In genomic region chr1:160608057-160608456, GRCh38 we compare ENCODE assay signal across 22 cellular contexts. TPM values are rescaled to one million over a fixed set of nuclear protein-coding genes. Genes with fewer than 3 reads are reported as not detected.
DNase-seq lines count a peak whose midpoint lies in the region; ATAC-seq, FAIRE-seq and TF ChIP-seq lines count a peak whose summit lies in the region.
"Had no signal": no experiment of that assay in that cellular context is flagged by ENCODE, and none has a peak within 500 bp of the region (broad histone marks: within the 10 kb centered on the region; RNA-seq: fewer than 3 reads in every experiment).

No MANE protein-coding gene starts in this region.

- in situ Hi-C loops in GM13976 (cut with MboI; ENCODE audit: low sequenced_read_pairs, unreplicated experiment), result loop anchor here (5.0 kb wide), 2 partner anchors 61 to 181 kb away; no protein-coding TSS in a partner anchor

- ATAC-seq in stimulated activated effector memory CD8-positive, alpha-beta T cell treated with anti-CD3 and anti-CD28 coated beads, Interleukin-12 subunit alpha, Interleukin-12 subunit beta, amount 100 ng/mL, for 72 hours, result no peak
- ATAC-seq: left ventricle myocardium superior had no signal

- intact Hi-C loops in activated naive CD4-positive, alpha-beta T cell treated with anti-CD3 and anti-CD28 coated beads for 36 hours (cut with micrococcal nuclease), result no loop called here
- intact Hi-C loops in activated T-helper 1 cell treated with anti-CD3 and anti-CD28 coated beads, Interleukin-12 subunit alpha, Interleukin-12 subunit beta, Interleukin-2, Interleukin-4 antibody, amounts not matched to agents 30 ng/mL and 10 ng/mL and 1 ng/mL, durations not matched to agents 14 hours and 24 hours and 36 hours (cut with micrococcal nuclease), result no loop called here

- FAIRE-seq in GM18507 (lab: Jason Lieb, UNC), result peak; percentile 42

- no peak overlapping the region for H3K4me3 Mint-ChIP-seq in activated naive CD4-positive, alpha-beta T cell treated with anti-CD3 and anti-CD28 coated beads for 36 hours
- no peak overlapping the region for H3K4me3 Mint-ChIP-seq in activated T-helper 1 cell treated with anti-CD3 and anti-CD28 coated beads, Interleukin-12 subunit alpha, Interleukin-12 subunit beta, Interleukin-2, Interleukin-4 antibody, amounts not matched to agents 30 ng/mL and 10 ng/mL and 1 ng/mL, durations not matched to agents 14 hours and 24 hours and 36 hours
- no peak overlapping the region for H3K4me3 Mint-ChIP-seq in stimulated activated effector memory CD8-positive, alpha-beta T cell treated with anti-CD3 and anti-CD28 coated beads, Interleukin-12 subunit alpha, Interleukin-12 subunit beta, amount 100 ng/mL, for 72 hours
- H3K4me3 Mint-ChIP-seq: endodermal cell, immature natural killer cell had no signal

- peaks cover 5% of the 10 kb centered on the region for H3K9me3 Mint-ChIP-seq in activated naive CD4-positive, alpha-beta T cell treated with anti-CD3 and anti-CD28 coated beads for 36 hours
- H3K9me3 Mint-ChIP-seq in activated T-helper 1 cell treated with anti-CD3 and anti-CD28 coated beads, Interleukin-12 subunit alpha, Interleukin-12 subunit beta, Interleukin-2, Interleukin-4 antibody, amounts not matched to agents 30 ng/mL and 10 ng/mL and 1 ng/mL, durations not matched to agents 14 hours and 24 hours and 36 hours, result peaks cover 23% of the 10 kb centered on the region
- H3K9me3 Mint-ChIP-seq in stimulated activated effector memory CD8-positive, alpha-beta T cell treated with anti-CD3 and anti-CD28 coated beads, Interleukin-12 subunit alpha, Interleukin-12 subunit beta, amount 100 ng/mL, for 72 hours, result peaks cover 5% of the 10 kb centered on the region

- peaks cover 51% of the 10 kb centered on the region for H3K4me1 Mint-ChIP-seq in activated naive CD4-positive, alpha-beta T cell treated with anti-CD3 and anti-CD28 coated beads for 36 hours (ENCODE audit: low read depth)
- peaks cover 72% of the 10 kb centered on the region for H3K4me1 Mint-ChIP-seq in activated T-helper 1 cell treated with anti-CD3 and anti-CD28 coated beads, Interleukin-12 subunit alpha, Interleukin-12 subunit beta, Interleukin-2, Interleukin-4 antibody, amounts not matched to agents 30 ng/mL and 10 ng/mL and 1 ng/mL, durations not matched to agents 14 hours and 24 hours and 36 hours (ENCODE audit: low read depth)
- peaks cover 65% of the 10 kb centered on the region for H3K4me1 Mint-ChIP-seq in stimulated activated effector memory CD8-positive, alpha-beta T cell treated with anti-CD3 and anti-CD28 coated beads, Interleukin-12 subunit alpha, Interleukin-12 subunit beta, amount 100 ng/mL, for 72 hours

- CTCF ChIA-PET in activated naive CD4-positive, alpha-beta T cell treated with anti-CD3 and anti-CD28 coated beads for 36 hours (lab: Charles Lee), result interaction anchor here (1.1 to 6.8 kb wide), 9 partner anchors 13 to 179 kb away, joined by 3 to 87 read pairs (median 14); partner anchors contain the start of gene CD84

- TF ChIP-seq CTCF in GM13976 (IDR thresholded peaks at IDR 0.05; ENCODE audit: borderline replicate concordance, control extremely low read depth, extremely low read depth, insufficient read depth, missing control alignments), result no peak

- peak overlapping the region; percentile 82 for H3K27ac Mint-ChIP-seq in activated naive CD4-positive, alpha-beta T cell treated with anti-CD3 and anti-CD28 coated beads for 36 hours
- peak overlapping the region; percentile 75 for H3K27ac Mint-ChIP-seq in activated T-helper 1 cell treated with anti-CD3 and anti-CD28 coated beads, Interleukin-12 subunit alpha, Interleukin-12 subunit beta, Interleukin-2, Interleukin-4 antibody, amounts not matched to agents 30 ng/mL and 10 ng/mL and 1 ng/mL, durations not matched to agents 14 hours and 24 hours and 36 hours
- H3K27ac Mint-ChIP-seq in stimulated activated effector memory CD8-positive, alpha-beta T cell treated with anti-CD3 and anti-CD28 coated beads, Interleukin-12 subunit alpha, Interleukin-12 subunit beta, amount 100 ng/mL, for 72 hours, result peak overlapping the region; percentile 89
- H3K27ac Mint-ChIP-seq: endodermal cell had no signal

- H3K36me3 Mint-ChIP-seq in activated naive CD4-positive, alpha-beta T cell treated with anti-CD3 and anti-CD28 coated beads for 36 hours (ENCODE audit: low read depth), result peaks cover 39% of the 10 kb centered on the region
- H3K36me3 Mint-ChIP-seq in activated T-helper 1 cell treated with anti-CD3 and anti-CD28 coated beads, Interleukin-12 subunit alpha, Interleukin-12 subunit beta, Interleukin-2, Interleukin-4 antibody, amounts not matched to agents 30 ng/mL and 10 ng/mL and 1 ng/mL, durations not matched to agents 14 hours and 24 hours and 36 hours (ENCODE audit: low read depth), result peaks cover 72% of the 10 kb centered on the region
- peaks cover 71% of the 10 kb centered on the region for H3K36me3 Mint-ChIP-seq in stimulated activated effector memory CD8-positive, alpha-beta T cell treated with anti-CD3 and anti-CD28 coated beads, Interleukin-12 subunit alpha, Interleukin-12 subunit beta, amount 100 ng/mL, for 72 hours

- no peaks in the 10 kb centered on the region for H3K27me3 Mint-ChIP-seq in activated naive CD4-positive, alpha-beta T cell treated with anti-CD3 and anti-CD28 coated beads for 36 hours (ENCODE audit: low read depth)
- H3K27me3 Mint-ChIP-seq in activated T-helper 1 cell treated with anti-CD3 and anti-CD28 coated beads, Interleukin-12 subunit alpha, Interleukin-12 subunit beta, Interleukin-2, Interleukin-4 antibody, amounts not matched to agents 30 ng/mL and 10 ng/mL and 1 ng/mL, durations not matched to agents 14 hours and 24 hours and 36 hours (ENCODE audit: insufficient read depth), result no peaks in the 10 kb centered on the region

- DNase-seq in activated naive CD4-positive, alpha-beta T cell treated with anti-CD3 and anti-CD28 coated beads for 36 hours, result no peak
- DNase-seq in activated naive CD4-positive, alpha-beta T cell (lab: John Stamatoyannopoulos, UW), result no peak
- DNase-seq in GM18507 (ENCODE audit: extremely low spot score, insufficient read length, low read depth) (no peak), activated gamma-delta T cell treated with Interleukin-2 at 50 U/mL for 16 hours (no peak), GM13976 (ENCODE audit: low spot score) (no peak), globus pallidus (ENCODE audit: low spot score) (no peak)
- DNase-seq in activated T-helper 1 cell treated with anti-CD3 and anti-CD28 coated beads, Interleukin-12 subunit alpha, Interleukin-12 subunit beta, Interleukin-2, Interleukin-4 antibody, amounts not matched to agents 30 ng/mL and 10 ng/mL and 1 ng/mL, durations not matched to agents 14 hours and 24 hours and 36 hours (ENCODE audit: low spot score), result no peak
- no peak for DNase-seq in stimulated activated effector memory CD8-positive, alpha-beta T cell treated with anti-CD3 and anti-CD28 coated beads, Interleukin-12 subunit alpha, Interleukin-12 subunit beta, amount 100 ng/mL, for 72 hours (ENCODE audit: low spot score in 2 of 2)
- DNase-seq: activated effector memory CD4-positive, alpha-beta T cell treated with anti-CD3 and anti-CD28 coated beads, Interleukin-2, amount 50 U/mL, for 16 hours; endodermal cell; immature natural killer cell; Kasumi-1; left ventricle myocardium superior; mucosa of descending colon; NCI-H1092 treated with DMSO at 0.1 percent for 48 hours; NCI-H2081 treated with DMSO at 0.1 percent for 48 hours; stimulated activated CD4-positive, alpha-beta T cell treated with anti-CD3 and anti-CD28 coated beads, Interleukin-2, amount 100 ng/mL, for 48 hours had no signal

RNA-seq across cellular contexts. Expression of gene CD84, which starts 28.8 kb away (rescaled TPM):
- total RNA-seq in activated naive CD4-positive, alpha-beta T cell treated with anti-CD3 and anti-CD28 coated beads for 36 hours, result 1 to 10 TPM; 8.6 to 9.2 TPM
- total RNA-seq in activated T-helper 1 cell treated with anti-CD3 and anti-CD28 coated beads, Interleukin-12 subunit alpha, Interleukin-12 subunit beta, Interleukin-2, Interleukin-4 antibody, amounts not matched to agents 30 ng/mL and 10 ng/mL and 1 ng/mL, durations not matched to agents 14 hours and 24 hours and 36 hours, result 16.3 and 17.2 TPM in 2 replicates
- total RNA-seq: Daoy, endodermal cell, HT-29, NCI-H460, pulmonary artery endothelial cell had no signal

RNA-seq across cellular contexts. Expression of gene SLAMF1, which starts 38.8 kb away (rescaled TPM):
- 100 to 1,000 TPM; 101 to 112 TPM for total RNA-seq in activated naive CD4-positive, alpha-beta T cell treated with anti-CD3 and anti-CD28 coated beads for 36 hours
- 118 TPM in 2 replicates for total RNA-seq in activated T-helper 1 cell treated with anti-CD3 and anti-CD28 coated beads, Interleukin-12 subunit alpha, Interleukin-12 subunit beta, Interleukin-2, Interleukin-4 antibody, amounts not matched to agents 30 ng/mL and 10 ng/mL and 1 ng/mL, durations not matched to agents 14 hours and 24 hours and 36 hours
- total RNA-seq: cerebellum, Daoy, endodermal cell, HT-29, NCI-H460, pulmonary artery endothelial cell had no signal
